ENCODE assay signal across 8 cellular contexts in the genomic region with DNA sequence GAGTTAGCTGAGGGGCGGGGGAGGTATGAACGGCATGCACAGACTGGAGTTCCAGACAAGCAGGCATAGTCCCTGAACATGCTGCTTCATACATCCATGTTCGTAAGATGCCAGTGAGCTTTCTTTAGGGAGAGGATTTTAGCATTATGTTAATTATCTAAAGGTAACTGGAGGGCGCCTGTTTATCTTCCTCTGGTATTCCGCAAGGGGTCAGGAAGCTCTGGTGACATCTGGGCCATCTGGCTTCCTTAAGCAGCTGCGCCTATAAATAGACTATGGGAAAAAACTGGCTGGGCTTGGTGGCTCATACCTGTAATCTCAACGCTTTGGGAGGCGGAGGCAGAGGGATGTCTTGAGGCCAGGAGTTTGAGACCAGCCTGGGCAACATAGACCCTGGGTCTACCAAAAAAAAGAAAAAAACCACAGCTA. TPM values are rescaled to one million over a fixed set of nuclear protein-coding genes. Genes with fewer than 3 reads are reported as not detected.
DNase-seq lines count a peak whose midpoint lies in the region; ATAC-seq and TF ChIP-seq lines count a peak whose summit lies in the region.

No MANE protein-coding gene starts in this region.

- intact Hi-C loops in activated CD4-positive, alpha-beta memory T cell treated with anti-CD3 and anti-CD28 coated beads for 36 hours (cut with micrococcal nuclease) = loop anchor here (10.0 kb wide), 1 partner anchor 177 kb away; a partner anchor contains a TSS

- H3K27me3 ChIP-seq in BLaER1 = no peaks in the 10 kb centered on the region
- no peaks in the 10 kb centered on the region for H3K27me3 ChIP-seq in GM23338 (ENCODE audit: insufficient read depth)

- H3K4me1 ChIP-seq in BLaER1 (peaks cover 46% of the 10 kb centered on the region), GM23338 (ENCODE audit: insufficient read depth) (peaks cover 24% of the 10 kb centered on the region)

- no peak overlapping the region for H2AFZ ChIP-seq in GM23338

- H3K9me3 Mint-ChIP-seq in GM23338 = no peaks in the 10 kb centered on the region
- H3K9me3 Mint-ChIP-seq in activated CD4-positive, alpha-beta memory T cell treated with anti-CD3 and anti-CD28 coated beads for 36 hours = no peaks in the 10 kb centered on the region

- peaks cover 11% of the 10 kb centered on the region; the same call in 1 of the 2 replicates for H4K20me1 ChIP-seq in BLaER1
- peaks cover 14% of the 10 kb centered on the region; the same call in 1 of the 2 replicates for H4K20me1 ChIP-seq in GM23338 (replicated peaks; ENCODE audit: insufficient read depth)

- peaks cover 31% of the 10 kb centered on the region for H3K79me2 ChIP-seq in GM23338 (replicated peaks; ENCODE audit: insufficient read depth)

- peak; percentile 16 for ATAC-seq in GM23338
- ATAC-seq in GM21825 (IDR thresholded peaks at IDR 0.05; ENCODE audit: unreplicated experiment) = no peak
- no peak for ATAC-seq in GM18519 (IDR thresholded peaks at IDR 0.05; ENCODE audit: low FRiP score, unreplicated experiment)
- no peak for ATAC-seq in HG03521 (IDR thresholded peaks at IDR 0.05; ENCODE audit: unreplicated experiment)

- H3K27ac ChIP-seq in BLaER1 = no peak overlapping the region
- H3K27ac ChIP-seq in GM23338 (ENCODE audit: low read depth) = peak overlapping the region; percentile 98

- CTCF ChIA-PET in activated CD4-positive, alpha-beta memory T cell treated with anti-CD3 and anti-CD28 coated beads for 36 hours (lab: Charles Lee) = interaction anchor here (0.6 to 1.0 kb wide), 2 partner anchors 61 to 481 kb away, joined by 3 read pairs; no protein-coding TSS in a partner anchor

- POLR2A ChIA-PET in activated CD4-positive, alpha-beta memory T cell treated with anti-CD3 and anti-CD28 coated beads for 36 hours (lab: Charles Lee) = no interaction called here

- peak overlapping the region; percentile 100 for H3K4me3 Mint-ChIP-seq in GM23338
- peak overlapping the region; percentile 54 for H3K4me3 Mint-ChIP-seq in activated CD4-positive, alpha-beta memory T cell treated with anti-CD3 and anti-CD28 coated beads for 36 hours

- peak overlapping the region; percentile 97 for H3K27ac Mint-ChIP-seq in GM23338
- no peak overlapping the region for H3K27ac Mint-ChIP-seq in activated CD4-positive, alpha-beta memory T cell treated with anti-CD3 and anti-CD28 coated beads for 36 hours

- DNase-seq in GM23338 (ENCODE audit: low spot score) (peak; percentile 97), iPS-NIHi11 (ENCODE audit: low spot score) (peak; percentile 20)
- DNase-seq in activated CD4-positive, alpha-beta memory T cell treated with anti-CD3 and anti-CD28 coated beads for 36 hours = no peak
- DNase-seq in stimulated activated CD4-positive, alpha-beta T cell treated with anti-CD3 and anti-CD28 coated beads, Interleukin-2, amount 100 ng/mL, for 24 hours = no peak

- H3K9me2 ChIP-seq in GM23338 (ENCODE audit: insufficient read depth) = no peaks in the 10 kb centered on the region

- no peak for TF ChIP-seq CTCF in GM23338 (conservative IDR thresholded peaks at IDR 0.05; ENCODE audit: low read depth in 2 of 2)

- H3K36me3 Mint-ChIP-seq in GM23338 (ENCODE audit: low read depth) = peaks cover 26% of the 10 kb centered on the region
- peaks cover 16% of the 10 kb centered on the region for H3K36me3 Mint-ChIP-seq in activated CD4-positive, alpha-beta memory T cell treated with anti-CD3 and anti-CD28 coated beads for 36 hours

- 0 out of 2 replicates have a peak, but pooled peaks cover 4% of the 10 kb centered on the region for H3F3A ChIP-seq in GM23338 (replicated peaks; ENCODE audit: low read depth)

- H3K4me2 ChIP-seq in BLaER1 (peak overlapping the region; percentile 43), GM23338 (peak overlapping the region; percentile 90)

- no peaks in the 10 kb centered on the region for H3K9me3 ChIP-seq in BLaER1

- H3K36me3 ChIP-seq in BLaER1 (peaks cover 51% of the 10 kb centered on the region), GM23338 (ENCODE audit: insufficient read depth) (peaks cover 18% of the 10 kb centered on the region)

- H3K4me1 Mint-ChIP-seq in GM23338 = peaks cover 36% of the 10 kb centered on the region
- peaks cover 37% of the 10 kb centered on the region for H3K4me1 Mint-ChIP-seq in activated CD4-positive, alpha-beta memory T cell treated with anti-CD3 and anti-CD28 coated beads for 36 hours (ENCODE audit: low read depth)

- no peak overlapping the region for H3K4me3 ChIP-seq in BLaER1
- peak overlapping the region; percentile 95; the same call in 1 of the 2 replicates for H3K4me3 ChIP-seq in GM23338

- peaks cover 18% of the 10 kb centered on the region for H3K27me3 Mint-ChIP-seq in GM23338 (ENCODE audit: insufficient read depth, low read depth, poor library complexity)
- H3K27me3 Mint-ChIP-seq in activated CD4-positive, alpha-beta memory T cell treated with anti-CD3 and anti-CD28 coated beads for 36 hours = no peaks in the 10 kb centered on the region

- H3K9ac ChIP-seq in BLaER1 = no peak overlapping the region

TF ChIP-seq in GM23338, 12 proteins besides CTCF, POLR2A, EP300 and RAD21 (continues in another document):
- TF ChIP-seq, protein P1, sequence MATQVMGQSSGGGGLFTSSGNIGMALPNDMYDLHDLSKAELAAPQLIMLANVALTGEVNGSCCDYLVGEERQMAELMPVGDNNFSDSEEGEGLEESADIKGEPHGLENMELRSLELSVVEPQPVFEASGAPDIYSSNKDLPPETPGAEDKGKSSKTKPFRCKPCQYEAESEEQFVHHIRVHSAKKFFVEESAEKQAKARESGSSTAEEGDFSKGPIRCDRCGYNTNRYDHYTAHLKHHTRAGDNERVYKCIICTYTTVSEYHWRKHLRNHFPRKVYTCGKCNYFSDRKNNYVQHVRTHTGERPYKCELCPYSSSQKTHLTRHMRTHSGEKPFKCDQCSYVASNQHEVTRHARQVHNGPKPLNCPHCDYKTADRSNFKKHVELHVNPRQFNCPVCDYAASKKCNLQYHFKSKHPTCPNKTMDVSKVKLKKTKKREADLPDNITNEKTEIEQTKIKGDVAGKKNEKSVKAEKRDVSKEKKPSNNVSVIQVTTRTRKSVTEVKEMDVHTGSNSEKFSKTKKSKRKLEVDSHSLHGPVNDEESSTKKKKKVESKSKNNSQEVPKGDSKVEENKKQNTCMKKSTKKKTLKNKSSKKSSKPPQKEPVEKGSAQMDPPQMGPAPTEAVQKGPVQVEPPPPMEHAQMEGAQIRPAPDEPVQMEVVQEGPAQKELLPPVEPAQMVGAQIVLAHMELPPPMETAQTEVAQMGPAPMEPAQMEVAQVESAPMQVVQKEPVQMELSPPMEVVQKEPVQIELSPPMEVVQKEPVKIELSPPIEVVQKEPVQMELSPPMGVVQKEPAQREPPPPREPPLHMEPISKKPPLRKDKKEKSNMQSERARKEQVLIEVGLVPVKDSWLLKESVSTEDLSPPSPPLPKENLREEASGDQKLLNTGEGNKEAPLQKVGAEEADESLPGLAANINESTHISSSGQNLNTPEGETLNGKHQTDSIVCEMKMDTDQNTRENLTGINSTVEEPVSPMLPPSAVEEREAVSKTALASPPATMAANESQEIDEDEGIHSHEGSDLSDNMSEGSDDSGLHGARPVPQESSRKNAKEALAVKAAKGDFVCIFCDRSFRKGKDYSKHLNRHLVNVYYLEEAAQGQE (IDR thresholded peaks at IDR 0.05; ENCODE audit: unreplicated experiment) = no peak
- TF ChIP-seq ZNF331 (CRISPR knock-in tag; IDR thresholded peaks at IDR 0.05; ENCODE audit: low read depth) (no peak), EZH2 (IDR thresholded peaks at IDR 0.05; ENCODE audit: low read depth, unreplicated experiment) (no peak)

RNA-seq across cellular contexts. Expression of a gene that starts 1.5 kb away (rescaled TPM):
- 79.8 and 89.8 TPM in 2 replicates for total RNA-seq in GM23338 (2014; rRNA removed; shearing (Covaris generic))
- 72.8 and 94.5 TPM in 2 replicates for polyA plus RNA-seq in GM23338 (2016; fragmentation: Nextera tagmentation; extraction: Ambion mirVana)
- total RNA-seq in activated CD4-positive, alpha-beta memory T cell treated with anti-CD3 and anti-CD28 coated beads for 36 hours = 10 to 100 TPM; 66.7 to 67.4 TPM

RNA-seq across cellular contexts. Expression of a gene that starts 58.9 kb away (rescaled TPM):
- total RNA-seq in GM23338 (2014; rRNA removed; shearing (Covaris generic)) = 29.3 and 37.6 TPM in 2 replicates
- polyA plus RNA-seq in GM23338 (2016; fragmentation: Nextera tagmentation; extraction: Ambion mirVana) = 14.9 and 23.7 TPM in 2 replicates
- total RNA-seq in activated CD4-positive, alpha-beta memory T cell treated with anti-CD3 and anti-CD28 coated beads for 36 hours = 10 to 100 TPM; 19.7 to 19.8 TPM

Comparison
In these comparisons a context has a peak if more than half of its experiments do, and no peak if none do; other contexts are left out.
1. DNase-seq: peak in GM23338 (single experiment) and iPS-NIHi11 (single experiment); none in activated CD4-positive, alpha-beta memory T cell treated with anti-CD3 and anti-CD28 coated beads for 36 hours (single experiment) and stimulated activated CD4-positive, alpha-beta T cell treated with anti-CD3 and anti-CD28 coated beads, Interleukin-2, amount 100 ng/mL, for 24 hours (0 of 2).